ENCODE assay signal across 8 cellular contexts in the genomic region with DNA sequence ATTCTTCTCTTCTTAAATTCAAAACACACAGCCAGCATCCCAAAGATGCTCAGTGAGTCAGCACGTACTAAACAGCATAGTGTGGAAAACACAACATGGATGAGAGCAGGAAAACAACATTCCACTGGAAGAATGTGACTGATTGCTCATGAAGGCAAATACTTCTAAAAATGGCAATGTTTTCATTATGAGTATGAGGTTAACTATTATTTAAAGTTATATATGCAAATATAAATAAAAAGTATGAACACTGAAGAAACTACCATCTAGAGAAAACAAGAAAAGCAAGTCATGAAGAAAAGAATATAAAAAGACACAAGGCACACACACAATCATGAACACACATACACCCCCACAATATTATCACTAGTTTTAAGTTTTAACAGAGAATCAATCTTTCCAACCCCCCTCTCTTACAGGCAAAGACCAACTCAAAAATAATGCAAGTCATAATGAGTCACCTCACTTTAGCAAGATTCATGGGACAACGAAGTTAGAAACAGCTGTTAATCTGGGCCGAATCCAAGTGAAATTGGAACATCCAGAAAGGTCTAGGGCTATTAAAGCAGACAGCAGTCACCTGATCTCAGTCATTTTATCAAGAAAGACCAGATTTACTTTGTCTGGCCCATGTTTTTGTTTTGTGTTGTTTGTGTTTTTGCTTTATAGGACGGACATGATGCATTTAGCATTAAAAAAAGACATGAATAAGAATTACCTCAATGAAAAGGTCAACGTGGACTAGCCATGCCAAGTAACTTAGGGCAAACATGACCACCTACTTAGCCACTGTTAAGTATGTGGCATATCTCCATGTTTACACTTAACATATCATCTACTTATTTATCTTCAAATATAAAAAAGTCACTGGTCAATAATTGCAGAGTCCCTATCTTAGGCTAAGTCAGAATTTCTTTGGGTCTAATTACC. TPM values are rescaled to one million over a fixed set of nuclear protein-coding genes. Genes with fewer than 3 reads are reported as not detected.
DNase-seq lines count a peak whose midpoint lies in the region; ATAC-seq and TF ChIP-seq lines count a peak whose summit lies in the region.

No MANE protein-coding gene starts in this region.

- H3K27ac ChIP-seq in mammary epithelial cell (ENCODE audit: insufficient read depth, low read depth, low read length) (peak overlapping the region; percentile 93), liver (ENCODE audit: low read depth in 1 of 2, low read length in 2 of 2) (peak overlapping the region; percentile 66 to 83), uterus (peak overlapping the region; percentile 75 to 95)

- ATAC-seq in GM19455 (IDR thresholded peaks at IDR 0.05; ENCODE audit: unreplicated experiment) (no peak), GM21367 (IDR thresholded peaks at IDR 0.05; ENCODE audit: unreplicated experiment) (no peak)

- no peak overlapping the region for H2AFZ ChIP-seq in mammary epithelial cell (ENCODE audit: low read depth, low read length)

- CTCF ChIA-PET in mammary epithelial cell (lab: Charles Lee; ENCODE audit: low non-redundant PET), result no interaction called here

- H3K27me3 ChIP-seq in mammary epithelial cell (ENCODE audit: insufficient read depth, low read length) (no peaks in the 10 kb centered on the region), liver (ENCODE audit: control insufficient read depth in 4 of 4, insufficient read depth in 4 of 4, low read length in 3 of 4) (no peaks in the 10 kb centered on the region), uterus (no peaks in the 10 kb centered on the region)

- in situ Hi-C loops in mammary epithelial cell (cut with MboI; ENCODE audit: low sequenced_read_pairs in 2 of 2), result no loop called here

- H3K9me3 ChIP-seq in mammary epithelial cell (replicated peaks; ENCODE audit: insufficient read depth, low read length) (no peaks in the 10 kb centered on the region), liver (ENCODE audit: control insufficient read depth in 4 of 4, low read length in 3 of 4) (no peaks in the 10 kb centered on the region), uterus (no peaks in the 10 kb centered on the region)

- WGBS in mammary epithelial cell (ENCODE audit: low coverage, missing lambda C conversion rate), result 55% methylated on average over 5 of the region's 5 CpGs
- 67% methylated on average over 5 of the region's 5 CpGs for WGBS in liver

- intact Hi-C loops in mammary epithelial cell (cut with micrococcal nuclease) (loop anchor here (1.0 kb wide), 2 partner anchors 9 to 18 kb away; partner anchors contain the start of gene GBE1), uterus (cut with DNase I; ENCODE audit: low total_unique reads) (no loop called here)

- TSS peak; percentile 73 for BruUV-seq in mammary epithelial cell (replicated peaks; lab: Mats Ljungman, UMichigan)

- H3K36me3 ChIP-seq in mammary epithelial cell (ENCODE audit: insufficient read depth, low read length) (no peaks in the 10 kb centered on the region), liver (ENCODE audit: control insufficient read depth in 4 of 4, insufficient read depth in 3 of 4, low read depth in 1 of 4, low read length in 3 of 4) (no peaks in the 10 kb centered on the region), uterus (no peaks in the 10 kb centered on the region)

- peak overlapping the region; percentile 88 for H3K4me2 ChIP-seq in mammary epithelial cell (ENCODE audit: insufficient read depth, low read depth, low read length)

- H3K9ac ChIP-seq in mammary epithelial cell (ENCODE audit: insufficient read depth, low read length), result peak overlapping the region; percentile 73
- H3K9ac ChIP-seq in liver (ENCODE audit: low read depth in 1 of 2, low read length in 2 of 2), result no peak overlapping the region

- H3K4me3 ChIP-seq in mammary epithelial cell (replicated peaks in 1 of 3; ENCODE audit: insufficient read depth in 1 of 3, low read depth in 2 of 3, low read length in 3 of 3) (peak overlapping the region in 1 of 3 experiments; percentile 39), liver (ENCODE audit: low read depth in 1 of 3, low read length in 3 of 3) (no peak overlapping the region), uterus (no peak overlapping the region)

- DNase-seq in SIG-M5 treated with dmso at 0.1 percent for 504 hours (lab: John Stamatoyannopoulos, UW; ENCODE audit: unreplicated experiment) (peak; percentile 31), SIG-M5 (lab: John Stamatoyannopoulos, UW) (no peak), mammary epithelial cell (peak; percentile 83), uterus (peak; percentile 37 to 77), NCI-H2081 treated with DMSO at 0.1 percent for 48 hours (lab: John Stamatoyannopoulos, UW) (no peak)

- H3K79me2 ChIP-seq in mammary epithelial cell (ENCODE audit: insufficient read depth, low read length), result peaks cover 59% of the 10 kb centered on the region

- H3K4me1 ChIP-seq in mammary epithelial cell (ENCODE audit: insufficient read depth, low read length), result peaks cover 32% of the 10 kb centered on the region
- peaks cover 7 to 18% (median 13%) of the 10 kb centered on the region in 4 donors for H3K4me1 ChIP-seq in liver (ENCODE audit: control insufficient read depth in 4 of 4, insufficient read depth in 4 of 4, low read length in 3 of 4)
- H3K4me1 ChIP-seq in uterus, result peaks cover 0 to 7% of the 10 kb centered on the region in 2 donors

- TF ChIP-seq RAD21 in liver (IDR thresholded peaks at IDR 0.05), result no peak

- no peak for TF ChIP-seq CTCF in mammary epithelial cell (conservative IDR thresholded peaks at IDR 0.05 in 1 of 2, IDR thresholded peaks at IDR 0.05 in 1 of 2; ENCODE audit: extremely low read depth in 1 of 2, insufficient read depth in 1 of 2, low read depth in 1 of 2, low read length in 2 of 2)
- no peak for TF ChIP-seq CTCF in liver (IDR thresholded peaks at IDR 0.05; ENCODE audit: low read depth, low read length, missing input control)
- TF ChIP-seq CTCF in uterus (IDR thresholded peaks at IDR 0.05), result no peak

- peak in 1 of 2 donors; percentile 19 for TF ChIP-seq POLR2A in uterus (IDR thresholded peaks at IDR 0.05)

- H4K20me1 ChIP-seq in mammary epithelial cell (ENCODE audit: insufficient read depth, low read length), result no peaks in the 10 kb centered on the region

- dilution Hi-C loops in mammary epithelial cell (cut with HindIII; ENCODE audit: low sequenced_read_pairs), result no loop called here

TF ChIP-seq in liver, 16 proteins besides CTCF, POLR2A, EP300 and RAD21:
- no peak for TF ChIP-seq GABPA (IDR thresholded peaks at IDR 0.05 in 1 of 2, conservative IDR thresholded peaks at IDR 0.05 in 1 of 2)
- TF ChIP-seq RXRA (IDR thresholded peaks at IDR 0.05), result peak in 1 of 2 donors; percentile 26
- TF ChIP-seq HNF4A (conservative IDR thresholded peaks at IDR 0.05), result peak in 1 of 2 donors; percentile 25
- peak; percentile 41 for TF ChIP-seq MAX (IDR thresholded peaks at IDR 0.05)
- TF ChIP-seq FOXA2 (IDR thresholded peaks at IDR 0.05), result no peak
- TF ChIP-seq, protein P1, sequence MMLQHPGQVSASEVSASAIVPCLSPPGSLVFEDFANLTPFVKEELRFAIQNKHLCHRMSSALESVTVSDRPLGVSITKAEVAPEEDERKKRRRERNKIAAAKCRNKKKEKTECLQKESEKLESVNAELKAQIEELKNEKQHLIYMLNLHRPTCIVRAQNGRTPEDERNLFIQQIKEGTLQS (IDR thresholded peaks at IDR 0.05), result peak; percentile 22
- no peak for TF ChIP-seq NR2F2 (IDR thresholded peaks at IDR 0.05)
- TF ChIP-seq, protein P2, sequence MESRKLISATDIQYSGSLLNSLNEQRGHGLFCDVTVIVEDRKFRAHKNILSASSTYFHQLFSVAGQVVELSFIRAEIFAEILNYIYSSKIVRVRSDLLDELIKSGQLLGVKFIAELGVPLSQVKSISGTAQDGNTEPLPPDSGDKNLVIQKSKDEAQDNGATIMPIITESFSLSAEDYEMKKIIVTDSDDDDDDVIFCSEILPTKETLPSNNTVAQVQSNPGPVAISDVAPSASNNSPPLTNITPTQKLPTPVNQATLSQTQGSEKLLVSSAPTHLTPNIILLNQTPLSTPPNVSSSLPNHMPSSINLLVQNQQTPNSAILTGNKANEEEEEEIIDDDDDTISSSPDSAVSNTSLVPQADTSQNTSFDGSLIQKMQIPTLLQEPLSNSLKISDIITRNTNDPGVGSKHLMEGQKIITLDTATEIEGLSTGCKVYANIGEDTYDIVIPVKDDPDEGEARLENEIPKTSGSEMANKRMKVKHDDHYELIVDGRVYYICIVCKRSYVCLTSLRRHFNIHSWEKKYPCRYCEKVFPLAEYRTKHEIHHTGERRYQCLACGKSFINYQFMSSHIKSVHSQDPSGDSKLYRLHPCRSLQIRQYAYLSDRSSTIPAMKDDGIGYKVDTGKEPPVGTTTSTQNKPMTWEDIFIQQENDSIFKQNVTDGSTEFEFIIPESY (IDR thresholded peaks at IDR 0.05), result peak; percentile 25
- TF ChIP-seq YY1 (IDR thresholded peaks at IDR 0.05), result peak; percentile 55
- peak; percentile 77 to 78 for TF ChIP-seq JUND (IDR thresholded peaks at IDR 0.05)

RNA-seq across cellular contexts. Expression of gene GBE1, which starts 18.1 kb away (rescaled TPM):
- 10 to 100 TPM; 39.0 to 80.9 TPM for total RNA-seq in mammary epithelial cell
- polyA plus RNA-seq in mammary epithelial cell, result 31.0 TPM
- 33.5 TPM for polyA minus RNA-seq in mammary epithelial cell
- total RNA-seq in liver, result 10 to 100 TPM; 24.3 to 95.6 TPM
- 10 to 100 TPM; 22.5 to 27.4 TPM for polyA plus RNA-seq in liver
- total RNA-seq in uterus, result 10 to 100 TPM in 3 of 4 donors, 1 to 10 TPM in 1; 9.2 to 33.8 (median 24.9) TPM

Comparison
In these comparisons a context has a peak if more than half of its experiments do, and no peak if none do; other contexts are left out.
1. DNase-seq: peak in SIG-M5 treated with dmso at 0.1 percent for 504 hours (single experiment), mammary epithelial cell (single experiment) and uterus (2 of 2); none in SIG-M5 (single experiment) and NCI-H2081 treated with DMSO at 0.1 percent for 48 hours (single experiment).
2. Peak in every context shown above with its lines, with median percentiles within 50 percentile points of each other: H3K27ac ChIP-seq.